In the genomic region with DNA sequence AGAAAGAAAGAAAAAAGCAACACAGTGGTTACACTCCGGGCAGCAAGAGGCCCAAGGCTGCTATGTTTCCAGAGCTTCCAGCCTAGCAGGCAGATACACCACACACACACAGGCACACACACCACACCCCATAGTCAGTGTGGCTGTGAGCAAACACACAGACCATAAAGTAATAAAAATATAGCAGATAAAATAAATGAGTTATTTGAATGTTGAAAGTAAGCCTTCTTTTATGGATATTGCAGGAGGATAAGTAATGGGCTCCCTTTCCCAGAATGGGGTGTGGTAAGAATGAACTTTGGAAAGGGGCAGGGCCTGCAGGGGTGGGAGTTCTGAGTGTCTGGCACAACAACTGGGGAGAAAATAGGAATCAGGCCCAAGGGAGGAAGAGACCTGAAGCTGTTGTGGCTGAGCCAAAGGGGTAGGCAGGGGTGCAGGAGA, we compare ENCODE assay signal across 1 cellular context.
TF ChIP-seq lines count a peak whose summit lies in the region.

No MANE protein-coding gene starts in this region.

TF ChIP-seq in HepG2, 621 proteins besides CTCF, POLR2A, EP300 and RAD21 (continued from another document and continues in another):
- TF ChIP-seq, protein P1, sequence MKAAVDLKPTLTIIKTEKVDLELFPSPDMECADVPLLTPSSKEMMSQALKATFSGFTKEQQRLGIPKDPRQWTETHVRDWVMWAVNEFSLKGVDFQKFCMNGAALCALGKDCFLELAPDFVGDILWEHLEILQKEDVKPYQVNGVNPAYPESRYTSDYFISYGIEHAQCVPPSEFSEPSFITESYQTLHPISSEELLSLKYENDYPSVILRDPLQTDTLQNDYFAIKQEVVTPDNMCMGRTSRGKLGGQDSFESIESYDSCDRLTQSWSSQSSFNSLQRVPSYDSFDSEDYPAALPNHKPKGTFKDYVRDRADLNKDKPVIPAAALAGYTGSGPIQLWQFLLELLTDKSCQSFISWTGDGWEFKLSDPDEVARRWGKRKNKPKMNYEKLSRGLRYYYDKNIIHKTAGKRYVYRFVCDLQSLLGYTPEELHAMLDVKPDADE (CRISPR knock-in tag; IDR thresholded peaks at IDR 0.05), result no peak
- TF ChIP-seq, protein P2, sequence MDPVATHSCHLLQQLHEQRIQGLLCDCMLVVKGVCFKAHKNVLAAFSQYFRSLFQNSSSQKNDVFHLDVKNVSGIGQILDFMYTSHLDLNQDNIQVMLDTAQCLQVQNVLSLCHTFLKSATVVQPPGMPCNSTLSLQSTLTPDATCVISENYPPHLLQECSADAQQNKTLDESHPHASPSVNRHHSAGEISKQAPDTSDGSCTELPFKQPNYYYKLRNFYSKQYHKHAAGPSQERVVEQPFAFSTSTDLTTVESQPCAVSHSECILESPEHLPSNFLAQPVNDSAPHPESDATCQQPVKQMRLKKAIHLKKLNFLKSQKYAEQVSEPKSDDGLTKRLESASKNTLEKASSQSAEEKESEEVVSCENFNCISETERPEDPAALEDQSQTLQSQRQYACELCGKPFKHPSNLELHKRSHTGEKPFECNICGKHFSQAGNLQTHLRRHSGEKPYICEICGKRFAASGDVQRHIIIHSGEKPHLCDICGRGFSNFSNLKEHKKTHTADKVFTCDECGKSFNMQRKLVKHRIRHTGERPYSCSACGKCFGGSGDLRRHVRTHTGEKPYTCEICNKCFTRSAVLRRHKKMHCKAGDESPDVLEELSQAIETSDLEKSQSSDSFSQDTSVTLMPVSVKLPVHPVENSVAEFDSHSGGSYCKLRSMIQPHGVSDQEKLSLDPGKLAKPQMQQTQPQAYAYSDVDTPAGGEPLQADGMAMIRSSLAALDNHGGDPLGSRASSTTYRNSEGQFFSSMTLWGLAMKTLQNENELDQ (CRISPR knock-in tag; IDR thresholded peaks at IDR 0.05; ENCODE audit: borderline replicate concordance), result no peak
- TF ChIP-seq ZFP36 (IDR thresholded peaks at IDR 0.05; ENCODE audit: borderline replicate concordance, low read depth, low read length, partially characterized antibody) (no peak), ZBTB7B (CRISPR knock-in tag; IDR thresholded peaks at IDR 0.05) (0 out of 2 replicates have a peak, but pooled peaks have one; percentile 24), ZNF572 (CRISPR knock-in tag; IDR thresholded peaks at IDR 0.05) (no peak), TCF12 (IDR thresholded peaks at IDR 0.05) (no peak), TCF12 (CRISPR knock-in tag; IDR thresholded peaks at IDR 0.05) (no peak), KAT8 (CRISPR knock-in tag; IDR thresholded peaks at IDR 0.05) (peak; percentile 53; the same call in 1 of the 2 replicates), KDM2A (CRISPR knock-in tag; IDR thresholded peaks at IDR 0.05; ENCODE audit: borderline replicate concordance, low read depth) (peak; percentile 27; the same call in 1 of the 2 replicates), HOXA3 (CRISPR knock-in tag; IDR thresholded peaks at IDR 0.05) (no peak; the same call in none of the 2 replicates), SP5 (CRISPR knock-in tag; IDR thresholded peaks at IDR 0.05; ENCODE audit: borderline replicate concordance, low read depth) (peak; percentile 67; the same call in 1 of the 2 replicates), ZNF709 (CRISPR knock-in tag; IDR thresholded peaks at IDR 0.05) (no peak), ZKSCAN1 (IDR thresholded peaks at IDR 0.05; ENCODE audit: low read length) (no peak), ZBTB39 (CRISPR knock-in tag; IDR thresholded peaks at IDR 0.05) (no peak), ZFP37 (CRISPR knock-in tag; IDR thresholded peaks at IDR 0.05; ENCODE audit: borderline replicate concordance) (no peak), XRCC5 (optimal IDR thresholded peaks at IDR 0.05; ENCODE audit: low read length) (peak; percentile 50), ZNF850 (CRISPR knock-in tag; conservative IDR thresholded peaks at IDR 0.05) (no peak), CCAR2 (optimal IDR thresholded peaks at IDR 0.05; ENCODE audit: low read depth, low read length) (no peak), NFIC (IDR thresholded peaks at IDR 0.05; ENCODE audit: low read length) (no peak), ZNF207 (IDR thresholded peaks at IDR 0.05; ENCODE audit: borderline replicate concordance) (no peak), ZNF33B (CRISPR knock-in tag; IDR thresholded peaks at IDR 0.05) (no peak), NR1H2 (CRISPR knock-in tag; IDR thresholded peaks at IDR 0.05; ENCODE audit: borderline replicate concordance, low read depth) (no peak), SAFB2 (CRISPR knock-in tag; IDR thresholded peaks at IDR 0.05; ENCODE audit: borderline replicate concordance, low read depth) (no peak), ZNF501 (CRISPR knock-in tag; IDR thresholded peaks at IDR 0.05) (peak; percentile 36; the same call in 1 of the 2 replicates), MTA1 (CRISPR knock-in tag; IDR thresholded peaks at IDR 0.05; ENCODE audit: borderline replicate concordance) (no peak), TBX2 (CRISPR knock-in tag; IDR thresholded peaks at IDR 0.05; ENCODE audit: borderline replicate concordance) (0 out of 2 replicates have a peak, but pooled peaks have one; percentile 18), MEIS1 (CRISPR knock-in tag; IDR thresholded peaks at IDR 0.05; ENCODE audit: borderline replicate concordance) (no peak), MTF1 (CRISPR knock-in tag; IDR thresholded peaks at IDR 0.05) (no peak), ZNF329 (CRISPR knock-in tag; IDR thresholded peaks at IDR 0.05; ENCODE audit: low read depth) (no peak), ZFYVE20 (CRISPR knock-in tag; IDR thresholded peaks at IDR 0.05; ENCODE audit: borderline replicate concordance, low read depth) (no peak), ZNF331 (CRISPR knock-in tag; IDR thresholded peaks at IDR 0.05) (0 out of 2 replicates have a peak, but pooled peaks have one; percentile 42), MZF1 (CRISPR knock-in tag; IDR thresholded peaks at IDR 0.05; ENCODE audit: borderline replicate concordance) (no peak), ZNF441 (CRISPR knock-in tag; IDR thresholded peaks at IDR 0.05; ENCODE audit: borderline replicate concordance) (0 out of 2 replicates have a peak, but pooled peaks have one; percentile 42), ZNF883 (CRISPR knock-in tag; IDR thresholded peaks at IDR 0.05; ENCODE audit: not compliant biosample characterization) (no peak), ARNT (IDR thresholded peaks at IDR 0.05) (no peak), SMYD3 (CRISPR knock-in tag; IDR thresholded peaks at IDR 0.05) (no peak), ZNF24 (IDR thresholded peaks at IDR 0.05) (no peak), SRSF4 (IDR thresholded peaks at IDR 0.05; ENCODE audit: low read depth, low read length, poor library complexity, severe bottlenecking) (no peak), AKAP8 (CRISPR knock-in tag; IDR thresholded peaks at IDR 0.05) (no peak)
- TF ChIP-seq, protein P3, sequence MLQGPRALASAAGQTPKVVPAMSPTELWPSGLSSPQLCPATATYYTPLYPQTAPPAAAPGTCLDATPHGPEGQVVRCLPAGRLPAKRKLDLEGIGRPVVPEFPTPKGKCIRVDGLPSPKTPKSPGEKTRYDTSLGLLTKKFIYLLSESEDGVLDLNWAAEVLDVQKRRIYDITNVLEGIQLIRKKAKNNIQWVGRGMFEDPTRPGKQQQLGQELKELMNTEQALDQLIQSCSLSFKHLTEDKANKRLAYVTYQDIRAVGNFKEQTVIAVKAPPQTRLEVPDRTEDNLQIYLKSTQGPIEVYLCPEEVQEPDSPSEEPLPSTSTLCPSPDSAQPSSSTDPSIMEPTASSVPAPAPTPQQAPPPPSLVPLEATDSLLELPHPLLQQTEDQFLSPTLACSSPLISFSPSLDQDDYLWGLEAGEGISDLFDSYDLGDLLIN (CRISPR knock-in tag; IDR thresholded peaks at IDR 0.05; ENCODE audit: borderline replicate concordance), result no peak
- TF ChIP-seq, protein P4, sequence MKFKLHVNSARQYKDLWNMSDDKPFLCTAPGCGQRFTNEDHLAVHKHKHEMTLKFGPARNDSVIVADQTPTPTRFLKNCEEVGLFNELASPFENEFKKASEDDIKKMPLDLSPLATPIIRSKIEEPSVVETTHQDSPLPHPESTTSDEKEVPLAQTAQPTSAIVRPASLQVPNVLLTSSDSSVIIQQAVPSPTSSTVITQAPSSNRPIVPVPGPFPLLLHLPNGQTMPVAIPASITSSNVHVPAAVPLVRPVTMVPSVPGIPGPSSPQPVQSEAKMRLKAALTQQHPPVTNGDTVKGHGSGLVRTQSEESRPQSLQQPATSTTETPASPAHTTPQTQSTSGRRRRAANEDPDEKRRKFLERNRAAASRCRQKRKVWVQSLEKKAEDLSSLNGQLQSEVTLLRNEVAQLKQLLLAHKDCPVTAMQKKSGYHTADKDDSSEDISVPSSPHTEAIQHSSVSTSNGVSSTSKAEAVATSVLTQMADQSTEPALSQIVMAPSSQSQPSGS (CRISPR knock-in tag; IDR thresholded peaks at IDR 0.05), result no peak
- TF ChIP-seq, protein P5, sequence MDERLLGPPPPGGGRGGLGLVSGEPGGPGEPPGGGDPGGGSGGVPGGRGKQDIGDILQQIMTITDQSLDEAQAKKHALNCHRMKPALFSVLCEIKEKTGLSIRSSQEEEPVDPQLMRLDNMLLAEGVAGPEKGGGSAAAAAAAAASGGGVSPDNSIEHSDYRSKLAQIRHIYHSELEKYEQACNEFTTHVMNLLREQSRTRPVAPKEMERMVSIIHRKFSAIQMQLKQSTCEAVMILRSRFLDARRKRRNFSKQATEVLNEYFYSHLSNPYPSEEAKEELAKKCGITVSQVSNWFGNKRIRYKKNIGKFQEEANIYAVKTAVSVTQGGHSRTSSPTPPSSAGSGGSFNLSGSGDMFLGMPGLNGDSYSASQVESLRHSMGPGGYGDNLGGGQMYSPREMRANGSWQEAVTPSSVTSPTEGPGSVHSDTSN (CRISPR knock-in tag; IDR thresholded peaks at IDR 0.05), result no peak
- TF ChIP-seq, protein P6, sequence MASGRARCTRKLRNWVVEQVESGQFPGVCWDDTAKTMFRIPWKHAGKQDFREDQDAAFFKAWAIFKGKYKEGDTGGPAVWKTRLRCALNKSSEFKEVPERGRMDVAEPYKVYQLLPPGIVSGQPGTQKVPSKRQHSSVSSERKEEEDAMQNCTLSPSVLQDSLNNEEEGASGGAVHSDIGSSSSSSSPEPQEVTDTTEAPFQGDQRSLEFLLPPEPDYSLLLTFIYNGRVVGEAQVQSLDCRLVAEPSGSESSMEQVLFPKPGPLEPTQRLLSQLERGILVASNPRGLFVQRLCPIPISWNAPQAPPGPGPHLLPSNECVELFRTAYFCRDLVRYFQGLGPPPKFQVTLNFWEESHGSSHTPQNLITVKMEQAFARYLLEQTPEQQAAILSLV (CRISPR knock-in tag; IDR thresholded peaks at IDR 0.05; ENCODE audit: borderline replicate concordance), result no peak
- TF ChIP-seq, protein P7, sequence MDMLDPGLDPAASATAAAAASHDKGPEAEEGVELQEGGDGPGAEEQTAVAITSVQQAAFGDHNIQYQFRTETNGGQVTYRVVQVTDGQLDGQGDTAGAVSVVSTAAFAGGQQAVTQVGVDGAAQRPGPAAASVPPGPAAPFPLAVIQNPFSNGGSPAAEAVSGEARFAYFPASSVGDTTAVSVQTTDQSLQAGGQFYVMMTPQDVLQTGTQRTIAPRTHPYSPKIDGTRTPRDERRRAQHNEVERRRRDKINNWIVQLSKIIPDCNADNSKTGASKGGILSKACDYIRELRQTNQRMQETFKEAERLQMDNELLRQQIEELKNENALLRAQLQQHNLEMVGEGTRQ (IDR thresholded peaks at IDR 0.05; ENCODE audit: low read depth, low read length), result no peak
- TF ChIP-seq, protein P7 (CRISPR knock-in tag; IDR thresholded peaks at IDR 0.05; ENCODE audit: borderline replicate concordance), result no peak
- TF ChIP-seq, protein P8, sequence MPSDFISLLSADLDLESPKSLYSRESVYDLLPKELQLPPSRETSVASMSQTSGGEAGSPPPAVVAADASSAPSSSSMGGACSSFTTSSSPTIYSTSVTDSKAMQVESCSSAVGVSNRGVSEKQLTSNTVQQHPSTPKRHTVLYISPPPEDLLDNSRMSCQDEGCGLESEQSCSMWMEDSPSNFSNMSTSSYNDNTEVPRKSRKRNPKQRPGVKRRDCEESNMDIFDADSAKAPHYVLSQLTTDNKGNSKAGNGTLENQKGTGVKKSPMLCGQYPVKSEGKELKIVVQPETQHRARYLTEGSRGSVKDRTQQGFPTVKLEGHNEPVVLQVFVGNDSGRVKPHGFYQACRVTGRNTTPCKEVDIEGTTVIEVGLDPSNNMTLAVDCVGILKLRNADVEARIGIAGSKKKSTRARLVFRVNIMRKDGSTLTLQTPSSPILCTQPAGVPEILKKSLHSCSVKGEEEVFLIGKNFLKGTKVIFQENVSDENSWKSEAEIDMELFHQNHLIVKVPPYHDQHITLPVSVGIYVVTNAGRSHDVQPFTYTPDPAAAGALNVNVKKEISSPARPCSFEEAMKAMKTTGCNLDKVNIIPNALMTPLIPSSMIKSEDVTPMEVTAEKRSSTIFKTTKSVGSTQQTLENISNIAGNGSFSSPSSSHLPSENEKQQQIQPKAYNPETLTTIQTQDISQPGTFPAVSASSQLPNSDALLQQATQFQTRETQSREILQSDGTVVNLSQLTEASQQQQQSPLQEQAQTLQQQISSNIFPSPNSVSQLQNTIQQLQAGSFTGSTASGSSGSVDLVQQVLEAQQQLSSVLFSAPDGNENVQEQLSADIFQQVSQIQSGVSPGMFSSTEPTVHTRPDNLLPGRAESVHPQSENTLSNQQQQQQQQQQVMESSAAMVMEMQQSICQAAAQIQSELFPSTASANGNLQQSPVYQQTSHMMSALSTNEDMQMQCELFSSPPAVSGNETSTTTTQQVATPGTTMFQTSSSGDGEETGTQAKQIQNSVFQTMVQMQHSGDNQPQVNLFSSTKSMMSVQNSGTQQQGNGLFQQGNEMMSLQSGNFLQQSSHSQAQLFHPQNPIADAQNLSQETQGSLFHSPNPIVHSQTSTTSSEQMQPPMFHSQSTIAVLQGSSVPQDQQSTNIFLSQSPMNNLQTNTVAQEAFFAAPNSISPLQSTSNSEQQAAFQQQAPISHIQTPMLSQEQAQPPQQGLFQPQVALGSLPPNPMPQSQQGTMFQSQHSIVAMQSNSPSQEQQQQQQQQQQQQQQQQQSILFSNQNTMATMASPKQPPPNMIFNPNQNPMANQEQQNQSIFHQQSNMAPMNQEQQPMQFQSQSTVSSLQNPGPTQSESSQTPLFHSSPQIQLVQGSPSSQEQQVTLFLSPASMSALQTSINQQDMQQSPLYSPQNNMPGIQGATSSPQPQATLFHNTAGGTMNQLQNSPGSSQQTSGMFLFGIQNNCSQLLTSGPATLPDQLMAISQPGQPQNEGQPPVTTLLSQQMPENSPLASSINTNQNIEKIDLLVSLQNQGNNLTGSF (CRISPR knock-in tag; IDR thresholded peaks at IDR 0.05), result no peak
